In genomic region chr2:159879061-159879604, GRCh38 we compare ENCODE assay signal across 10 cellular contexts. TPM values are rescaled to one million over a fixed set of nuclear protein-coding genes. Genes with fewer than 3 reads are reported as not detected.
DNase-seq lines count a peak whose midpoint lies in the region; ATAC-seq, FAIRE-seq and TF ChIP-seq lines count a peak whose summit lies in the region.
"Had no signal": no experiment of that assay in that cellular context is flagged by ENCODE, and none has a peak within 500 bp of the region (broad histone marks: within the 10 kb centered on the region; RNA-seq: fewer than 3 reads in every experiment).

No MANE protein-coding gene starts in this region.

- H3K9me3 ChIP-seq in endothelial cell of umbilical vein (replicated peaks; ENCODE audit: control insufficient read depth, insufficient read depth, low read length): no peaks in the 10 kb centered on the region
- no peaks in the 10 kb centered on the region; the same call in 1 of the 2 replicates for H3K9me3 ChIP-seq in HAP-1
- no peaks in the 10 kb centered on the region for H3K9me3 ChIP-seq in body of pancreas
- H3K9me3 ChIP-seq: esophagus muscularis mucosa had no signal

- dilution Hi-C loops in endothelial cell of umbilical vein (cut with MboI; ENCODE audit: extremely low pct_ligation_motif_present, low sequenced_read_pairs): no loop called here

- H3K4me1 Mint-ChIP-seq in naive thymus-derived CD8-positive, alpha-beta T cell: peaks cover 0 to 5% (median 2%) of the 10 kb centered on the region in 4 donors

- ATAC-seq in GM19463 (IDR thresholded peaks at IDR 0.05; ENCODE audit: unreplicated experiment) (peak; percentile 86), HG03342 (IDR thresholded peaks at IDR 0.05; ENCODE audit: unreplicated experiment) (peak; percentile 78), body of pancreas (no peak)
- ATAC-seq in naive thymus-derived CD8-positive, alpha-beta T cell: no peak

- in situ Hi-C loops in HAP-1 (cut with MboI; ENCODE audit: low sequenced_read_pairs): no loop called here

- H3K27me3 ChIP-seq in endothelial cell of umbilical vein (ENCODE audit: control insufficient read depth in 2 of 2, insufficient read depth in 2 of 2, low read length in 2 of 2) (no peaks in the 10 kb centered on the region), HAP-1 (ENCODE audit: low read depth) (peaks cover 4% of the 10 kb centered on the region; the same call in 1 of the 2 replicates), body of pancreas (no peaks in the 10 kb centered on the region)
- H3K27me3 ChIP-seq: esophagus muscularis mucosa had no signal

- no peak for FAIRE-seq in endothelial cell of umbilical vein (lab: Jason Lieb, UNC)

- intact Hi-C loops in endothelial cell of umbilical vein (cut with micrococcal nuclease): no loop called here
- intact Hi-C loops in body of pancreas (cut with DNase I): no loop called here

- DNase-seq in GM04504 (ENCODE audit: low read depth): peak; percentile 9
- DNase-seq in endothelial cell of umbilical vein (ENCODE audit: low read depth, low spot score): peak; percentile 6
- no peak for DNase-seq in naive thymus-derived CD8-positive, alpha-beta T cell
- no peak for DNase-seq in HEK293T (ENCODE audit: extremely low spot score)
- no peak for DNase-seq in HAP-1 (ENCODE audit: low spot score in 2 of 2)
- no peak for DNase-seq in body of pancreas

- no peaks in the 10 kb centered on the region for H3K9me3 Mint-ChIP-seq in naive thymus-derived CD8-positive, alpha-beta T cell

- H3K4me3 ChIP-seq in endothelial cell of umbilical vein (replicated peaks in 1 of 3; ENCODE audit: insufficient read depth in 1 of 3, low read depth in 1 of 3, low read length in 3 of 3) (no peak overlapping the region), HAP-1 (no peak overlapping the region), body of pancreas (no peak overlapping the region)
- H3K4me3 ChIP-seq: esophagus muscularis mucosa, SK-N-MC had no signal

- POLR2A ChIA-PET in endothelial cell of umbilical vein (lab: Charles Lee): no interaction called here
- POLR2A ChIA-PET in naive thymus-derived CD8-positive, alpha-beta T cell (lab: Charles Lee): no interaction called here
- POLR2A ChIA-PET in HEK293T (lab: Yijun Ruan, JAX): no interaction called here

- no peak overlapping the region for H2AFZ ChIP-seq in endothelial cell of umbilical vein (ENCODE audit: low read depth, low read length)

- peaks cover 7 to 83% (median 48%) of the 10 kb centered on the region in 3 donors for H3K36me3 Mint-ChIP-seq in naive thymus-derived CD8-positive, alpha-beta T cell

- H3K9ac ChIP-seq in endothelial cell of umbilical vein (replicated peaks; ENCODE audit: extremely low read depth, insufficient read depth, low read length): no peak overlapping the region

- H3K27ac Mint-ChIP-seq in naive thymus-derived CD8-positive, alpha-beta T cell: peak overlapping the region in 2 of 10 donors; percentile 23 to 72

- H3K36me3 ChIP-seq in endothelial cell of umbilical vein (ENCODE audit: control insufficient read depth in 2 of 2, extremely low read depth in 1 of 2, insufficient read depth in 2 of 2, low read length in 2 of 2) (no peaks in the 10 kb centered on the region), HAP-1 (replicated peaks) (no peaks in the 10 kb centered on the region), body of pancreas (replicated peaks in 1 of 2; ENCODE audit: insufficient read depth in 1 of 2, low read depth in 2 of 2) (no peaks in the 10 kb centered on the region)
- H3K36me3 ChIP-seq: esophagus muscularis mucosa had no signal

- H3K4me2 ChIP-seq in endothelial cell of umbilical vein (ENCODE audit: insufficient read depth, low read length): no peak overlapping the region

- WGBS in body of pancreas, 2 donors: 72 to 76% methylated on average over 2 of the region's 2 CpGs

- peak overlapping the region in 1 of 10 donors; percentile 21 for H3K4me3 Mint-ChIP-seq in naive thymus-derived CD8-positive, alpha-beta T cell

- CTCF ChIA-PET in endothelial cell of umbilical vein (lab: Charles Lee): interaction anchor here (0.5 to 1.0 kb wide), 3 partner anchors 43 to 146 kb away, joined by 3 to 4 read pairs (median 3); no protein-coding TSS in a partner anchor
- CTCF ChIA-PET in HEK293T (lab: Yijun Ruan, JAX): no interaction called here

- no peaks in the 10 kb centered on the region for H4K20me1 ChIP-seq in endothelial cell of umbilical vein (replicated peaks; ENCODE audit: control insufficient read depth, extremely low read depth, insufficient read depth, low read length)

- H3K27ac ChIP-seq in endothelial cell of umbilical vein (ENCODE audit: insufficient read depth, low read depth, low read length) (no peak overlapping the region), body of pancreas (no peak overlapping the region)
- H3K27ac ChIP-seq: esophagus muscularis mucosa, SK-N-MC had no signal

- H3K9me1 ChIP-seq in endothelial cell of umbilical vein (replicated peaks; ENCODE audit: control insufficient read depth, extremely low read depth, insufficient read depth, low read length): no peaks in the 10 kb centered on the region

- BruUV-seq in endothelial cell of umbilical vein (replicated peaks; lab: Mats Ljungman, UMichigan): no TSS peak

- no peaks in the 10 kb centered on the region for H3K27me3 Mint-ChIP-seq in naive thymus-derived CD8-positive, alpha-beta T cell

- H3K4me1 ChIP-seq in endothelial cell of umbilical vein (ENCODE audit: control insufficient read depth, extremely low read depth, insufficient read depth, low read length) (no peaks in the 10 kb centered on the region), HAP-1 (peaks cover 2% of the 10 kb centered on the region; the same call in 1 of the 2 replicates), body of pancreas (no peaks in the 10 kb centered on the region)
- H3K4me1 ChIP-seq: esophagus muscularis mucosa had no signal

- TF ChIP-seq CTCF in endothelial cell of umbilical vein (IDR thresholded peaks at IDR 0.05; ENCODE audit: extremely low read depth in 1 of 2, insufficient read depth in 1 of 2, low read depth in 1 of 2, low read length in 2 of 2) (no peak), body of pancreas (IDR thresholded peaks at IDR 0.05) (no peak)

- no peak for TF ChIP-seq POLR2A in endothelial cell of umbilical vein (IDR thresholded peaks at IDR 0.05; ENCODE audit: low read depth, low read length)
- no peak for TF ChIP-seq POLR2A in body of pancreas (IDR thresholded peaks at IDR 0.05)

- no peaks in the 10 kb centered on the region for H3K79me2 ChIP-seq in endothelial cell of umbilical vein (ENCODE audit: control insufficient read depth, insufficient read depth, low read length)

TF ChIP-seq in endothelial cell of umbilical vein, 7 proteins besides CTCF, POLR2A, EP300 and RAD21:
- TF ChIP-seq FOS (IDR thresholded peaks at IDR 0.05; ENCODE audit: borderline replicate concordance, insufficient read depth, low read length): peak; percentile 28
- no peak for TF ChIP-seq MYC (IDR thresholded peaks at IDR 0.05; ENCODE audit: low read depth, low read length)

TF ChIP-seq in HEK293T, 16 proteins besides CTCF, POLR2A, EP300 and RAD21:
- no peak for TF ChIP-seq ZNF384 (IDR thresholded peaks at IDR 0.05)
- no peak for TF ChIP-seq SUZ12 (IDR thresholded peaks at IDR 0.05)
- TF ChIP-seq L3MBTL2 (conservative IDR thresholded peaks at IDR 0.05): no peak
- no peak for TF ChIP-seq NFRKB (IDR thresholded peaks at IDR 0.05)

RNA-seq across cellular contexts. Expression of gene LY75, which starts 25.4 kb away (rescaled TPM):
- total RNA-seq in endothelial cell of umbilical vein (11.7 and 13.2 TPM in 2 replicates), body of pancreas (1 to 10 TPM in 1 of 2 donors, not detected in 1; 2.9 TPM)
- 2.8 and 3.8 TPM in 2 replicates for polyA plus RNA-seq in endothelial cell of umbilical vein
- 3.7 and 4.1 TPM in 2 replicates for polyA plus RNA-seq in endothelial cell of umbilical vein (2011; cell fraction: cytosol; rRNA removed)
- polyA plus RNA-seq in endothelial cell of umbilical vein (2011; cell fraction: nucleus; rRNA removed): 5.4 and 6.8 TPM in 2 replicates
- polyA plus RNA-seq in endothelial cell of umbilical vein (2012): 2.4 and 6.3 TPM in 2 replicates
- 9.4 and 12.1 TPM in 2 replicates for polyA minus RNA-seq in endothelial cell of umbilical vein
- polyA minus RNA-seq in endothelial cell of umbilical vein (2011; cell fraction: cytosol; rRNA and poly(A)+ RNA removed): not detected
- polyA minus RNA-seq in endothelial cell of umbilical vein (2011; cell fraction: nucleus; rRNA and poly(A)+ RNA removed): 10.7 and 19.9 TPM in 2 replicates
- total RNA-seq in naive thymus-derived CD8-positive, alpha-beta T cell: 10 to 100 TPM; 53.0 to 53.2 TPM
- polyA plus RNA-seq in naive thymus-derived CD8-positive, alpha-beta T cell: 10 to 100 TPM; 38.1 to 47.3 (median 43.0) TPM

Comparison
In these comparisons a context has a peak if more than half of its experiments do, and no peak if none do; other contexts are left out.
1. DNase-seq: peak in GM04504 (single experiment) and endothelial cell of umbilical vein (single experiment); none in naive thymus-derived CD8-positive, alpha-beta T cell (0 of 10), HEK293T (single experiment), HAP-1 (0 of 2) and body of pancreas (0 of 4).
2. ATAC-seq: peak in GM19463 (single experiment) and HG03342 (single experiment); none in naive thymus-derived CD8-positive, alpha-beta T cell (0 of 2) and body of pancreas (single experiment).